Comparison of ENCODE assay signal across 36 cellular contexts in genomic region chr2:88115825-88116518, GRCh38. TPM values are rescaled to one million over a fixed set of nuclear protein-coding genes. Genes with fewer than 3 reads are reported as not detected.
"Had no signal": no experiment of that assay in that cellular context is flagged by ENCODE, and none has a peak within 500 bp of the region (broad histone marks: within the 10 kb centered on the region; RNA-seq: fewer than 3 reads in every experiment).

No MANE protein-coding gene starts in this region.

- H3K4me3 Mint-ChIP-seq: activated B cell treated with CpG ODN at 0.5 μM for 24 hours; activated CD4-positive, alpha-beta memory T cell treated with anti-CD3 and anti-CD28 coated beads for 36 hours; activated naive CD4-positive, alpha-beta T cell treated with anti-CD3 and anti-CD28 coated beads, Interleukin-2, amount 10 ng/mL, durations not matched to agents 7 days and 5 days; activated naive CD8-positive, alpha-beta T cell; activated naive CD8-positive, alpha-beta T cell treated with anti-CD3 and anti-CD28 coated beads, Interleukin-2, amount 50 U/mL, for 24 hours; activated T-cell treated with anti-CD3 and anti-CD28 coated beads, Interleukin-2, amount 50 U/mL, for 4 hours; activated T-helper 1 cell treated with anti-CD3 and anti-CD28 coated beads, Interleukin-12 subunit alpha, Interleukin-12 subunit beta, Interleukin-2, Interleukin-4 antibody, amounts not matched to agents 30 ng/mL and 10 ng/mL and 1 ng/mL, durations not matched to agents 14 hours and 24 hours and 36 hours; brain had no signal

- H3K27ac ChIP-seq: Peyer's patch, VCaP had no signal

- H3K36me3 ChIP-seq: Peyer's patch had no signal

- H3K4me3 ChIP-seq: Peyer's patch had no signal

- DNase-seq: activated B cell treated with CpG ODN at 0.5 μM for 24 hours; activated CD4-positive, alpha-beta memory T cell treated with anti-CD3 and anti-CD28 coated beads for 36 hours; activated CD4-positive, alpha-beta T cell treated with anti-CD3 and anti-CD28 coated beads for 4 hours; activated CD4-positive, alpha-beta T cell treated with anti-CD3 and anti-CD28 coated beads, Interleukin-2, amount 50 U/mL, for 1 hour; activated CD4-positive, CD25-positive, alpha-beta regulatory T cell treated with anti-CD3 and anti-CD28 coated beads, Interleukin-2, amount 50 U/mL, for 72 hours; activated CD8-positive, alpha-beta memory T cell treated with anti-CD3 and anti-CD28 coated beads, Interleukin-2, amount 50 U/mL, for 4 hours; activated naive CD4-positive, alpha-beta T cell treated with anti-CD3 and anti-CD28 coated beads, Interleukin-2, amount 10 ng/mL, durations not matched to agents 7 days and 5 days; activated naive CD8-positive, alpha-beta T cell treated with anti-CD3 and anti-CD28 coated beads, Interleukin-2, amount 50 U/mL, for 24 hours; activated T-cell treated with anti-CD3 and anti-CD28 coated beads for 4 hours; activated T-cell treated with anti-CD3 and anti-CD28 coated beads, Interleukin-2, amount 50 U/mL, for 4 hours; anterior cingulate cortex; IMR-90; Karpas-422; KBM-7; NCI-H1105; NCI-H1436; NCI-H1694; NCI-H1930; NCI-H2081 treated with DMSO at 0.1 percent for 48 hours; NCI-H510A; NCI-H526; NCI-H748 treated with DMSO at 0.1 percent for 48 hours; NK-92 treated with Interleukin-12 subunit alpha and Interleukin-12 subunit beta, amount 100 ng/mL, for 24 hours; PC-3; Peyer's patch; RPMI8226; SW 1271; T-helper 1 cell; T-helper 2 cell; T-helper 9 cell had no signal

- H3K27me3 Mint-ChIP-seq: activated CD4-positive, alpha-beta memory T cell treated with anti-CD3 and anti-CD28 coated beads for 36 hours; activated naive CD4-positive, alpha-beta T cell treated with anti-CD3 and anti-CD28 coated beads, Interleukin-2, amount 10 ng/mL, durations not matched to agents 7 days and 5 days had no signal

- H3K27ac Mint-ChIP-seq: activated B cell treated with CpG ODN at 0.5 μM for 24 hours; activated CD4-positive, alpha-beta memory T cell treated with anti-CD3 and anti-CD28 coated beads for 36 hours; activated naive CD4-positive, alpha-beta T cell treated with anti-CD3 and anti-CD28 coated beads, Interleukin-2, amount 10 ng/mL, durations not matched to agents 7 days and 5 days; activated naive CD8-positive, alpha-beta T cell; activated naive CD8-positive, alpha-beta T cell treated with anti-CD3 and anti-CD28 coated beads, Interleukin-2, amount 50 U/mL, for 24 hours; activated T-helper 1 cell treated with anti-CD3 and anti-CD28 coated beads, Interleukin-12 subunit alpha, Interleukin-12 subunit beta, Interleukin-2, Interleukin-4 antibody, amounts not matched to agents 30 ng/mL and 10 ng/mL and 1 ng/mL, durations not matched to agents 14 hours and 24 hours and 36 hours had no signal

- H3K27me3 ChIP-seq: Peyer's patch had no signal

- H3K9me3 ChIP-seq: Peyer's patch had no signal

- H3K36me3 Mint-ChIP-seq: activated CD4-positive, alpha-beta memory T cell treated with anti-CD3 and anti-CD28 coated beads for 36 hours; activated naive CD4-positive, alpha-beta T cell treated with anti-CD3 and anti-CD28 coated beads, Interleukin-2, amount 10 ng/mL, durations not matched to agents 7 days and 5 days; activated naive CD8-positive, alpha-beta T cell; brain had no signal

- H3K4me1 Mint-ChIP-seq: activated B cell treated with CpG ODN at 0.5 μM for 24 hours; activated naive CD4-positive, alpha-beta T cell treated with anti-CD3 and anti-CD28 coated beads, Interleukin-2, amount 10 ng/mL, durations not matched to agents 7 days and 5 days; activated naive CD8-positive, alpha-beta T cell treated with anti-CD3 and anti-CD28 coated beads, Interleukin-2, amount 50 U/mL, for 24 hours had no signal

- ATAC-seq: activated naive CD8-positive, alpha-beta T cell treated with anti-CD3 and anti-CD28 coated beads, Interleukin-2, amount 50 U/mL, for 24 hours; activated T-cell treated with anti-CD3 and anti-CD28 coated beads, Interleukin-2, amount 50 U/mL, for 4 hours; PC-3 had no signal

- H3K9me3 Mint-ChIP-seq: activated B cell treated with CpG ODN at 0.5 μM for 24 hours; activated CD4-positive, alpha-beta memory T cell treated with anti-CD3 and anti-CD28 coated beads for 36 hours; activated naive CD4-positive, alpha-beta T cell treated with anti-CD3 and anti-CD28 coated beads, Interleukin-2, amount 10 ng/mL, durations not matched to agents 7 days and 5 days; activated naive CD8-positive, alpha-beta T cell treated with anti-CD3 and anti-CD28 coated beads, Interleukin-2, amount 50 U/mL, for 24 hours; activated T-cell treated with anti-CD3 and anti-CD28 coated beads, Interleukin-2, amount 50 U/mL, for 4 hours; activated T-helper 1 cell treated with anti-CD3 and anti-CD28 coated beads, Interleukin-12 subunit alpha, Interleukin-12 subunit beta, Interleukin-2, Interleukin-4 antibody, amounts not matched to agents 30 ng/mL and 10 ng/mL and 1 ng/mL, durations not matched to agents 14 hours and 24 hours and 36 hours; brain had no signal

- H3K4me1 ChIP-seq: Peyer's patch had no signal

RNA-seq across cellular contexts. Expression of gene FABP1, which starts 11.9 kb away (rescaled TPM):
- total RNA-seq: activated B cell treated with CpG ODN at 0.5 μM for 24 hours; activated CD4-positive, alpha-beta memory T cell treated with anti-CD3 and anti-CD28 coated beads for 36 hours; activated T-helper 1 cell treated with anti-CD3 and anti-CD28 coated beads, Interleukin-12 subunit alpha, Interleukin-12 subunit beta, Interleukin-2, Interleukin-4 antibody, amounts not matched to agents 30 ng/mL and 10 ng/mL and 1 ng/mL, durations not matched to agents 14 hours and 24 hours and 36 hours; bronchial epithelial cell; IMR-90; MCF 10A; PC-3 had no signal

RNA-seq across cellular contexts. Expression of gene SMYD1, which starts 48.3 kb away (rescaled TPM):
- total RNA-seq: activated B cell treated with CpG ODN at 0.5 μM for 24 hours; activated CD4-positive, alpha-beta memory T cell treated with anti-CD3 and anti-CD28 coated beads for 36 hours; activated T-cell treated with anti-CD3 and anti-CD28 coated beads, Interleukin-2, amount 50 U/mL, for 4 hours; activated T-helper 1 cell treated with anti-CD3 and anti-CD28 coated beads, Interleukin-12 subunit alpha, Interleukin-12 subunit beta, Interleukin-2, Interleukin-4 antibody, amounts not matched to agents 30 ng/mL and 10 ng/mL and 1 ng/mL, durations not matched to agents 14 hours and 24 hours and 36 hours; bronchial epithelial cell; IMR-90; MCF 10A; PC-3 had no signal

RNA-seq across cellular contexts. Expression of gene THNSL2, which starts 54.2 kb away (rescaled TPM):
- total RNA-seq: IMR-90 had no signal
